ENCODE assay signal across 9 cellular contexts in the genomic region with DNA sequence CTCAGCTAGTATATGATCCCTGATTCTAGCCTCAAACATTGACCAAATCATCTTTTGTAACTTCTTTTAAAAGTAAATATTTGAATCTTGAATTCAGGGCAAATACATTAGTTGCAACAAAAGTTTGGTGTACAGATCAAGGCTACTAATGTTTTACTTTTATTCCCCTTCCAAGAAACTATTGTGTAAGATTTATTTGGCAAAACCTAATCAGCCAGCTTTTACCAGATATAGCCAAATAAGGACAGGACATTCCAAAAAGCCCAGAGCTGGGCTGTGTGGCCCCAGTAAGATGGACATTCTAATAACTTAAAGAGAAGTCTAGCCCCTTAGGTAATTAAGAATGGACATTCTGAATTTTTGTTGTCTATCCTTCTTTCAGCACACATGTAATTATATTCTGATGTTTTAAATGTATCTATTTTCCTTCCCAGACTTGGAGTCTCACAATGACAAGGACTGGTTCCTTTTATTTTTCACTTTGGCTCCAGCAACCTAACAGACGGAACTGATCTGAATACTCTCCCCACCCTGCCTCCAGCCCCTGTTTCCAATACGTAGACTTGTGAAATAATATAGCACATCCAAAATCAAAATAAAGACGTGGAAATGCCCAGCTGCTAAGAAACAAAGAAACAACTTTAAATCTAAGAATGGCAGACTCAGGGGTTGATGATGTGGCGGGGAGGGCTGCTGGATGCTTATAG. TPM values are rescaled to one million over a fixed set of nuclear protein-coding genes. Genes with fewer than 3 reads are reported as not detected.
DNase-seq lines count a peak whose midpoint lies in the region; ATAC-seq and TF ChIP-seq lines count a peak whose summit lies in the region.
"Had no signal": no experiment of that assay in that cellular context is flagged by ENCODE, and none has a peak within 500 bp of the region (broad histone marks: within the 10 kb centered on the region; RNA-seq: fewer than 3 reads in every experiment).

No MANE protein-coding gene starts in this region.

- peaks cover 8% of the 10 kb centered on the region for H3K9me3 Mint-ChIP-seq in endothelial cell (ENCODE audit: unreplicated experiment)

- H4K20me1 ChIP-seq in HCT116 (ENCODE audit: insufficient read depth) (no peaks in the 10 kb centered on the region), osteoblast (ENCODE audit: insufficient read depth, low read length) (no peaks in the 10 kb centered on the region)

- H3K79me2 ChIP-seq in HCT116 (ENCODE audit: insufficient read depth, low read length) (no peaks in the 10 kb centered on the region), osteoblast (ENCODE audit: insufficient read depth, low read length) (no peaks in the 10 kb centered on the region)

- H2AFZ ChIP-seq in HCT116 (ENCODE audit: low read depth, low read length, poor library complexity, severe bottlenecking) = peak overlapping the region; percentile 13
- H2AFZ ChIP-seq in osteoblast (ENCODE audit: low read length) = peak overlapping the region; percentile 47

- POLR2A ChIA-PET in HCT116 (lab: Charles Lee) = no interaction called here

- H3K27me3 Mint-ChIP-seq in endothelial cell (ENCODE audit: unreplicated experiment) = peaks cover 2% of the 10 kb centered on the region

- H3K27me3 ChIP-seq in HCT116 (ENCODE audit: insufficient read depth, low read length) (no peaks in the 10 kb centered on the region), osteoblast (ENCODE audit: insufficient read depth, low read length) (no peaks in the 10 kb centered on the region)
- H3K27me3 ChIP-seq: BE2C had no signal

- H3K36me3 ChIP-seq in HCT116 (ENCODE audit: control insufficient read depth in 1 of 2, insufficient read depth in 2 of 2, low read length in 2 of 2) (no peaks in the 10 kb centered on the region), osteoblast (ENCODE audit: insufficient read depth, low read length) (no peaks in the 10 kb centered on the region)
- H3K36me3 ChIP-seq: BE2C had no signal

- intact Hi-C loops in HCT116 (cut with micrococcal nuclease) = loop anchor here (1.0 to 5.0 kb wide), 4 partner anchors 60 to 831 kb away; no protein-coding TSS in a partner anchor

- no peak overlapping the region for H3K9ac ChIP-seq in HCT116 (ENCODE audit: low read length)

- H3K4me1 ChIP-seq in HCT116 (ENCODE audit: control insufficient read depth in 1 of 2, insufficient read depth in 2 of 2, low read length in 2 of 2) (peaks cover 2 to 8% of the 10 kb centered on the region in 2 experiments; a peak in 2 of 4 replicates), osteoblast (ENCODE audit: insufficient read depth, low read length) (peaks cover 10% of the 10 kb centered on the region)
- H3K4me1 ChIP-seq: BE2C had no signal

- H3K4me3 ChIP-seq in HCT116 (replicated peaks in 1 of 2; ENCODE audit: low read depth in 1 of 2, low read length in 2 of 2) (no peak overlapping the region), osteoblast (ENCODE audit: insufficient read depth, low read length) (no peak overlapping the region)

- peaks cover 6% of the 10 kb centered on the region for H3K4me1 Mint-ChIP-seq in endothelial cell (ENCODE audit: unreplicated experiment)

- TF ChIP-seq CTCF in HCT116 (IDR thresholded peaks at IDR 0.05 in 2 of 3, conservative IDR thresholded peaks at IDR 0.05 in 1 of 3; ENCODE audit: borderline replicate concordance in 1 of 3, insufficient read depth in 1 of 3, low read depth in 2 of 3, low read length in 2 of 3) (no peak), endothelial cell (IDR thresholded peaks at IDR 0.05; ENCODE audit: unreplicated experiment) (no peak), osteoblast (IDR thresholded peaks at IDR 0.05; ENCODE audit: extremely low read depth, low read depth, low read length) (no peak)

- DNase-seq in AG20443 (ENCODE audit: low spot score) (peak; percentile 31), HCT116 (ENCODE audit: low read depth, low spot score) (no peak), endothelial cell (ENCODE audit: low spot score) (no peak), osteoblast (ENCODE audit: insufficient read length, low spot score, missing footprints) (no peak), NCI-H2227 treated with DMSO at 0.1 percent for 48 hours (lab: John Stamatoyannopoulos, UW) (no peak), NCI-H2029 treated with DMSO at 0.1 percent for 48 hours (lab: John Stamatoyannopoulos, UW) (no peak), kidney glomerular epithelial cell (lab: John Stamatoyannopoulos, UW) (no peak), HK-2 (ENCODE audit: unreplicated experiment) (no peak)

- ATAC-seq in HCT116 = no peak

- no peak for TF ChIP-seq POLR2A in HCT116 (IDR thresholded peaks at IDR 0.05; ENCODE audit: borderline replicate concordance, extremely low read depth, insufficient read depth, insufficient read length)

- peak overlapping the region; percentile 32 for H3K27ac Mint-ChIP-seq in endothelial cell (ENCODE audit: unreplicated experiment)

- H3K4me2 ChIP-seq in HCT116 (ENCODE audit: low read length) (no peak overlapping the region), osteoblast (ENCODE audit: insufficient read depth, low read length) (peak overlapping the region; percentile 10)

- RAD21 ChIA-PET in HCT116 (lab: Charles Lee; ENCODE audit: low non-redundant PET in 1 of 2, low total read pairs in 2 of 2, uncharacterized antibody in 2 of 2, unreplicated experiment in 2 of 2) = interaction anchor here (0.6 to 1.7 kb wide), 8 partner anchors 10 to 509 kb away, joined by 3 to 13 read pairs (median 6); no protein-coding TSS in a partner anchor

- no peaks in the 10 kb centered on the region for H3K9me3 ChIP-seq in HCT116 (ENCODE audit: control insufficient read depth in 1 of 2, insufficient read depth in 1 of 2, low read depth in 1 of 2, low read length in 2 of 2)
- H3K9me3 ChIP-seq in osteoblast (ENCODE audit: low read depth, low read length) = no peaks in the 10 kb centered on the region
- H3K9me3 ChIP-seq: BE2C had no signal

- CTCF ChIA-PET in HCT116 (lab: Charles Lee) = interaction anchor here (0.7 to 2.5 kb wide), 13 partner anchors 10 to 169 kb away, joined by 3 to 67 read pairs (median 3); no protein-coding TSS in a partner anchor

- TF ChIP-seq RAD21 in HCT116 (IDR thresholded peaks at IDR 0.05; ENCODE audit: low read depth) = no peak

- H3K27ac ChIP-seq in HCT116 (ENCODE audit: low read depth, low read length) = no peak overlapping the region
- no peak overlapping the region for H3K27ac ChIP-seq in osteoblast (ENCODE audit: low read depth, low read length)

- H3K36me3 Mint-ChIP-seq in endothelial cell (ENCODE audit: low read depth, unreplicated experiment) = peaks cover 29% of the 10 kb centered on the region

- BruUV-seq in HCT116 (replicated peaks; lab: Mats Ljungman, UMichigan) = no TSS peak

- H3K4me3 Mint-ChIP-seq in endothelial cell (ENCODE audit: unreplicated experiment) = no peak overlapping the region

- H3K9me2 ChIP-seq in HCT116 (ENCODE audit: insufficient read depth) = no peaks in the 10 kb centered on the region

TF ChIP-seq in HCT116, 20 proteins besides CTCF, POLR2A, EP300 and RAD21:
- TF ChIP-seq ELF1 (IDR thresholded peaks at IDR 0.05; ENCODE audit: borderline replicate concordance, low read depth) (no peak), TCF7L2 (IDR thresholded peaks at IDR 0.05; ENCODE audit: borderline replicate concordance, extremely low read depth, insufficient read depth, insufficient read length) (no peak), ZBTB33 (IDR thresholded peaks at IDR 0.05; ENCODE audit: extremely low read depth, insufficient replicate concordance, low read length) (no peak)

RNA-seq across cellular contexts. Expression of gene STARD5, which starts 48.1 kb away (rescaled TPM):
- total RNA-seq in HCT116 (2021; ENCODE audit: unreplicated experiment) (4.0 TPM), endothelial cell (ENCODE audit: unreplicated experiment) (7.3 TPM), osteoblast (5.9 and 6.5 TPM in 2 replicates)
- polyA plus RNA-seq in HCT116 (2012) = 4.3 and 5.3 TPM in 2 replicates
